In genomic region chr3:129439817-129440647, GRCh38 we compare ENCODE assay signal across 1 cellular context.
TF ChIP-seq lines count a peak whose summit lies in the region.

Gene IFT122, plus strand, starts transcription at chr3:129440224. Its CDS starts 107 bp downstream, at chr3:129440331.
Gene MBD4, minus strand, starts transcription at chr3:129439948. Its CDS starts 115 bp downstream, at chr3:129439833.

TF ChIP-seq in H1, 55 proteins besides CTCF, POLR2A, EP300 and RAD21:
- TF ChIP-seq SIX5 (IDR thresholded peaks at IDR 0.05; ENCODE audit: low read depth, low read length) (no peak), SRF (IDR thresholded peaks at IDR 0.05; ENCODE audit: low read depth, low read length) (no peak), E2F6 (IDR thresholded peaks at IDR 0.05) (peak; percentile 46; the same call in 1 of the 2 replicates), GTF2F1 (IDR thresholded peaks at IDR 0.05; ENCODE audit: borderline replicate concordance, low read depth, low read length) (no peak), TEAD4 (IDR thresholded peaks at IDR 0.05; ENCODE audit: low read depth, low read length) (no peak), YY1 (IDR thresholded peaks at IDR 0.05; ENCODE audit: low read depth, low read length) (peak; percentile 92), HDAC6 (IDR thresholded peaks at IDR 0.05; ENCODE audit: low read depth, low read length) (no peak), SP1 (IDR thresholded peaks at IDR 0.05; ENCODE audit: low read depth, low read length) (peak; percentile 88; the same call in 1 of the 2 replicates), EGR1 (IDR thresholded peaks at IDR 0.05; ENCODE audit: borderline replicate concordance, low read depth, low read length) (peak; percentile 94; the same call in 1 of the 2 replicates), ATF3 (IDR thresholded peaks at IDR 0.05; ENCODE audit: insufficient read depth, low read depth, low read length) (peak; percentile 50), CHD2 (IDR thresholded peaks at IDR 0.05; ENCODE audit: low read length) (no peak), BCL11A (IDR thresholded peaks at IDR 0.05; ENCODE audit: low read depth in 2 of 2, low read length in 2 of 2) (no peak), RXRA (IDR thresholded peaks at IDR 0.05; ENCODE audit: insufficient read depth, low read depth, low read length) (no peak), SUZ12 (IDR thresholded peaks at IDR 0.05; ENCODE audit: low read length) (no peak), RNF2 (IDR thresholded peaks at IDR 0.05; ENCODE audit: borderline replicate concordance, low read depth, low read length, missing control alignments, poor library complexity, severe bottlenecking) (no peak), NRF1 (IDR thresholded peaks at IDR 0.05; ENCODE audit: low read depth, low read length) (peak; percentile 49), FOSL1 (IDR thresholded peaks at IDR 0.05; ENCODE audit: insufficient read depth, low read depth, low read length) (no peak), BRCA1 (IDR thresholded peaks at IDR 0.05; ENCODE audit: low read depth, low read length) (no peak), HDAC2 (IDR thresholded peaks at IDR 0.05; ENCODE audit: borderline replicate concordance in 1 of 2, low read depth in 2 of 2, low read length in 2 of 2) (peak in 1 of 2 experiments; percentile 75; a peak in 2 of 4 replicates), CTBP2 (IDR thresholded peaks at IDR 0.05; ENCODE audit: borderline replicate concordance, insufficient read depth, insufficient read length, low read length) (no peak), CHD7 (IDR thresholded peaks at IDR 0.05; ENCODE audit: insufficient replicate concordance, low read length) (no peak), MAFK (IDR thresholded peaks at IDR 0.05; ENCODE audit: low read depth, low read length) (no peak), GABPA (IDR thresholded peaks at IDR 0.05; ENCODE audit: borderline replicate concordance, insufficient read depth, low read length) (no peak), CBX8 (IDR thresholded peaks at IDR 0.05; ENCODE audit: borderline replicate concordance, low read depth, low read length) (no peak), SAP30 (IDR thresholded peaks at IDR 0.05; ENCODE audit: insufficient read depth, insufficient replicate concordance, low read length) (no peak), USF2 (IDR thresholded peaks at IDR 0.05; ENCODE audit: low read length) (no peak), SIN3A (conservative IDR thresholded peaks at IDR 0.05 in 1 of 2, IDR thresholded peaks at IDR 0.05 in 1 of 2; ENCODE audit: low read depth in 1 of 2, low read length in 2 of 2) (peak; percentile 55 to 70; a peak in 1 of 4 replicates), SIRT6 (IDR thresholded peaks at IDR 0.05; ENCODE audit: low read length) (no peak), RFX5 (IDR thresholded peaks at IDR 0.05; ENCODE audit: borderline replicate concordance, low read depth, low read length) (0 out of 2 replicates have a peak, but pooled peaks have one; percentile 7), SP4 (IDR thresholded peaks at IDR 0.05; ENCODE audit: low read length) (peak; percentile 98), BACH1 (IDR thresholded peaks at IDR 0.05; ENCODE audit: low read length) (no peak), JUN (IDR thresholded peaks at IDR 0.05; ENCODE audit: low read depth, low read length) (no peak), TAF1 (IDR thresholded peaks at IDR 0.05; ENCODE audit: low read depth, low read length) (peak; percentile 88), RBBP5 (IDR thresholded peaks at IDR 0.05; ENCODE audit: borderline replicate concordance, low read depth, low read length) (0 out of 2 replicates have a peak, but pooled peaks have one; percentile 20), CHD1 (IDR thresholded peaks at IDR 0.05; ENCODE audit: low read depth, low read length) (no peak), CREB1 (IDR thresholded peaks at IDR 0.05) (peak; percentile 67), JUND (IDR thresholded peaks at IDR 0.05; ENCODE audit: low read length) (no peak), TCF12 (IDR thresholded peaks at IDR 0.05; ENCODE audit: low read depth, low read length) (no peak), TBP (IDR thresholded peaks at IDR 0.05; ENCODE audit: low read depth, low read length) (peak; percentile 51; the same call in 1 of the 2 replicates), POLR2AphosphoS5 (IDR thresholded peaks at IDR 0.05; ENCODE audit: low read depth, low read length) (peak; percentile 87), EZH2 (IDR thresholded peaks at IDR 0.05; ENCODE audit: low read depth, low read length, severe bottlenecking) (no peak), TAF7 (optimal IDR thresholded peaks at IDR 0.05; ENCODE audit: borderline replicate concordance, low read depth, low read length) (peak; percentile 65), CBX5 (IDR thresholded peaks at IDR 0.05; ENCODE audit: low read depth, low read length) (no peak), NANOG (IDR thresholded peaks at IDR 0.05; ENCODE audit: insufficient read depth, low read depth, low read length, poor library complexity, severe bottlenecking) (no peak), ZNF274 (IDR thresholded peaks at IDR 0.05; ENCODE audit: borderline replicate concordance, extremely low read depth, low read length) (no peak), POU5F1 (IDR thresholded peaks at IDR 0.05; ENCODE audit: low read depth, low read length) (no peak), MAX (IDR thresholded peaks at IDR 0.05) (0 out of 2 replicates have a peak, but pooled peaks have one; percentile 6), CEBPB (IDR thresholded peaks at IDR 0.05; ENCODE audit: low read depth, low read length) (peak; percentile 99), KDM4A (IDR thresholded peaks at IDR 0.05; ENCODE audit: low read depth, low read length, severe bottlenecking) (no peak), ASH2L (IDR thresholded peaks at IDR 0.05; ENCODE audit: low read length) (peak; percentile 80), KDM5A (IDR thresholded peaks at IDR 0.05; ENCODE audit: low read length) (no peak), KDM1A (IDR thresholded peaks at IDR 0.05; ENCODE audit: borderline replicate concordance, low read length) (no peak; the same call in 1 of the 2 replicates), PHF8 (conservative IDR thresholded peaks at IDR 0.05; ENCODE audit: low read depth, low read length) (peak; percentile 62), SP2 (IDR thresholded peaks at IDR 0.05; ENCODE audit: low read length) (0 out of 2 replicates have a peak, but pooled peaks have one; percentile 15), ATF2 (IDR thresholded peaks at IDR 0.05; ENCODE audit: low read length) (no peak)
